In genomic region chr22:45010532-45010900, GRCh38 we compare ENCODE assay signal across 8 cellular contexts. TPM values are rescaled to one million over a fixed set of nuclear protein-coding genes. Genes with fewer than 3 reads are reported as not detected.
DNase-seq lines count a peak whose midpoint lies in the region; TF ChIP-seq lines count a peak whose summit lies in the region.

No MANE protein-coding gene starts in this region.

- TF ChIP-seq CTCF in A673 (conservative IDR thresholded peaks at IDR 0.05; ENCODE audit: low read depth, low read length) (no peak), HFFc6 (IDR thresholded peaks at IDR 0.05) (no peak), brain microvascular endothelial cell (IDR thresholded peaks at IDR 0.05; ENCODE audit: low read depth, low read length, missing control alignments) (no peak), GM13976 (IDR thresholded peaks at IDR 0.05; ENCODE audit: borderline replicate concordance, control extremely low read depth, extremely low read depth, insufficient read depth, missing control alignments) (no peak)

- H3K27me3 ChIP-seq in A673 (replicated peaks; ENCODE audit: insufficient read depth, low read depth, low read length, poor library complexity) (no peaks in the 10 kb centered on the region), brain microvascular endothelial cell (replicated peaks) (peaks cover 53% of the 10 kb centered on the region), muscle layer of colon (ENCODE audit: control insufficient read depth in 1 of 2, insufficient read depth in 2 of 2, low read length in 2 of 2) (peaks cover 39 to 66% of the 10 kb centered on the region in 2 donors)

- no peaks in the 10 kb centered on the region for H3K9me3 Mint-ChIP-seq in HFFc6

- in situ Hi-C loops in brain microvascular endothelial cell (cut with HindIII; ENCODE audit: low pct_ligation_motif_present, low sequenced_read_pairs) (no loop called here), GM13976 (cut with MboI; ENCODE audit: low sequenced_read_pairs, unreplicated experiment) (no loop called here)

- POLR2A ChIA-PET in A673 (lab: Charles Lee; ENCODE audit: low non-redundant PET), result no interaction called here

- no peak overlapping the region for H3K27ac Mint-ChIP-seq in HFFc6

- CTCF ChIA-PET in A673 (lab: Charles Lee), result no interaction called here

- no peaks in the 10 kb centered on the region; the same call in 1 of the 2 replicates for H3K36me3 Mint-ChIP-seq in HFFc6 (ENCODE audit: low read depth)

- H3K9ac ChIP-seq in muscle layer of colon (ENCODE audit: low read length), result no peak overlapping the region

- peak overlapping the region; percentile 98 for H3K4me3 ChIP-seq in A673 (ENCODE audit: low read depth, low read length, poor library complexity, severe bottlenecking)
- H3K4me3 ChIP-seq in brain microvascular endothelial cell (ENCODE audit: low read depth, low read length), result peak overlapping the region; percentile 51
- peak overlapping the region; percentile 9 to 61 for H3K4me3 ChIP-seq in muscle layer of colon (ENCODE audit: low read depth in 1 of 2, low read length in 2 of 2)

- H3K4me1 Mint-ChIP-seq in HFFc6 (ENCODE audit: low read depth), result peaks cover 17% of the 10 kb centered on the region

- no peak for DNase-seq in A673 (ENCODE audit: low spot score)
- no peak for DNase-seq in HFFc6
- no peak for DNase-seq in brain microvascular endothelial cell
- no peak for DNase-seq in GM13976 (ENCODE audit: low spot score)
- DNase-seq in HUDEP-2 (lab: John Stamatoyannopoulos, UW; ENCODE audit: unreplicated experiment in 76 of 76), result no peak
- DNase-seq in AG08395 (ENCODE audit: low spot score), result no peak
- no peak for DNase-seq in stimulated activated CD4-positive, alpha-beta T cell treated with anti-CD3 and anti-CD28 coated beads, Interleukin-4, amount 100 ng/mL, for 1 hour

- BruUV-seq in A673 (replicated peaks; lab: Mats Ljungman, UMichigan), result no TSS peak

- H3K36me3 ChIP-seq in A673 (ENCODE audit: insufficient read depth, low read length, poor library complexity, severe bottlenecking), result no peaks in the 10 kb centered on the region
- H3K36me3 ChIP-seq in brain microvascular endothelial cell (replicated peaks), result no peaks in the 10 kb centered on the region
- H3K36me3 ChIP-seq in muscle layer of colon (ENCODE audit: insufficient read depth, low read length), result no peaks in the 10 kb centered on the region

- peak overlapping the region; percentile 80 for H3K27ac ChIP-seq in A673 (ENCODE audit: low read depth, low read length, poor library complexity, severe bottlenecking)
- no peak overlapping the region for H3K27ac ChIP-seq in brain microvascular endothelial cell
- no peak overlapping the region for H3K27ac ChIP-seq in muscle layer of colon (ENCODE audit: low read depth, low read length)

- H3K27me3 Mint-ChIP-seq in HFFc6 (ENCODE audit: insufficient read depth), result peaks cover 43% of the 10 kb centered on the region

- H3K4me3 Mint-ChIP-seq in HFFc6, result peak overlapping the region; percentile 85

- intact Hi-C loops in A673 (cut with micrococcal nuclease; ENCODE audit: unreplicated experiment), result no loop called here

- H3K4me1 ChIP-seq in A673 (ENCODE audit: insufficient read depth, low read length, poor library complexity, severe bottlenecking) (peaks cover 6% of the 10 kb centered on the region), muscle layer of colon (ENCODE audit: insufficient read depth, low read length) (peaks cover 11% of the 10 kb centered on the region)

- no peaks in the 10 kb centered on the region for H3K9me3 ChIP-seq in A673 (ENCODE audit: low read depth, low read length, poor library complexity, severe bottlenecking)
- H3K9me3 ChIP-seq in muscle layer of colon (ENCODE audit: low read length), result no peaks in the 10 kb centered on the region

RNA-seq across cellular contexts. Expression of gene PHF21B, which starts 0.7 kb away (rescaled TPM):
- total RNA-seq in A673 (2021), result 13.2 and 17.9 TPM in 2 replicates
- not detected for total RNA-seq in HFFc6 (2021; fragmentation: NEBNext Ultra II Directional; extraction: Animal tissue kit (Norgen Biotek cat#: 25700))

Comparison
In these comparisons a context has a peak if more than half of its experiments do, and no peak if none do; other contexts are left out.
1. H3K4me3 ChIP-seq: peak in every context shown above with its lines; median percentile 98 in A673; 51 in brain microvascular endothelial cell; 35 in muscle layer of colon.
2. RNA of gene PHF21B, which starts 0.7 kb away (total RNA-seq): 13.2 to 17.9 TPM in A673; not detected in HFFc6; every median in the first group is over 10 times any median in the second.